8 cellular contexts compared by ENCODE assay signal in genomic region chr12:56725723-56726102, GRCh38. TPM values are rescaled to one million over a fixed set of nuclear protein-coding genes. Genes with fewer than 3 reads are reported as not detected.
DNase-seq lines count a peak whose midpoint lies in the region; TF ChIP-seq lines count a peak whose summit lies in the region.

No MANE protein-coding gene starts in this region.

- H4K20me1 ChIP-seq in osteoblast (ENCODE audit: insufficient read depth, low read length) = peaks cover 36% of the 10 kb centered on the region

- H3K36me3 Mint-ChIP-seq in Calu3 (ENCODE audit: insufficient read depth, unreplicated experiment) = peaks cover 55% of the 10 kb centered on the region
- peaks cover 6% of the 10 kb centered on the region for H3K36me3 Mint-ChIP-seq in endothelial cell (ENCODE audit: low read depth, unreplicated experiment)

- H3K4me1 Mint-ChIP-seq in Calu3 (ENCODE audit: low read depth, unreplicated experiment) (peaks cover 30% of the 10 kb centered on the region), endothelial cell (ENCODE audit: unreplicated experiment) (peaks cover 36% of the 10 kb centered on the region)

- peaks cover 23% of the 10 kb centered on the region for H3K36me3 ChIP-seq in osteoblast (ENCODE audit: insufficient read depth, low read length)

- H2AFZ ChIP-seq in osteoblast (ENCODE audit: low read length) = peak overlapping the region; percentile 98

- peak overlapping the region; percentile 98 for H3K27ac ChIP-seq in osteoblast (ENCODE audit: low read depth, low read length)

- no peaks in the 10 kb centered on the region for H3K9me3 Mint-ChIP-seq in Calu3 (ENCODE audit: low read depth, unreplicated experiment)
- no peaks in the 10 kb centered on the region for H3K9me3 Mint-ChIP-seq in endothelial cell (ENCODE audit: unreplicated experiment)

- no peak for TF ChIP-seq POLR2A in lower leg skin (IDR thresholded peaks at IDR 0.05)

- no peaks in the 10 kb centered on the region for H3K27me3 Mint-ChIP-seq in Calu3 (ENCODE audit: unreplicated experiment)
- peaks cover 12% of the 10 kb centered on the region for H3K27me3 Mint-ChIP-seq in endothelial cell (ENCODE audit: unreplicated experiment)

- DNase-seq in Calu3 (no peak), OCI-M1 (lab: John Stamatoyannopoulos, UW) (peak; percentile 60), endothelial cell (ENCODE audit: low spot score) (no peak), osteoblast (ENCODE audit: insufficient read length, low spot score, missing footprints) (no peak), glomerular visceral epithelial cell (ENCODE audit: extremely low spot score) (no peak), lower leg skin (ENCODE audit: low spot score in 2 of 2) (no peak), islet precursor cell (no peak)
- no peak for DNase-seq in stimulated activated CD8-positive, alpha-beta memory T cell treated with anti-CD3 and anti-CD28 coated beads, Interleukin-4, amount 100 ng/mL, for 48 hours

- H3K4me2 ChIP-seq in osteoblast (ENCODE audit: insufficient read depth, low read length) = peak overlapping the region; percentile 98

- BruUV-seq in Calu3 (replicated peaks; lab: Mats Ljungman, UMichigan) = TSS peak; percentile 92

- H3K4me3 Mint-ChIP-seq in Calu3 (ENCODE audit: low read depth, unreplicated experiment) = peak overlapping the region; percentile 97
- H3K4me3 Mint-ChIP-seq in endothelial cell (ENCODE audit: unreplicated experiment) = peak overlapping the region; percentile 99

- H3K9me3 ChIP-seq in osteoblast (ENCODE audit: low read depth, low read length) = no peaks in the 10 kb centered on the region

- TF ChIP-seq CTCF in Calu3 (IDR thresholded peaks at IDR 0.05; ENCODE audit: unreplicated experiment) (no peak), endothelial cell (IDR thresholded peaks at IDR 0.05; ENCODE audit: unreplicated experiment) (no peak), osteoblast (IDR thresholded peaks at IDR 0.05; ENCODE audit: extremely low read depth, low read depth, low read length) (no peak), lower leg skin (IDR thresholded peaks at IDR 0.05) (no peak)

- intact Hi-C loops in Calu3 (cut with micrococcal nuclease; ENCODE audit: unreplicated experiment) (loop anchor here (2.0 to 10.0 kb wide), 2 partner anchors 41 to 91 kb away; partner anchors contain the start of gene BAZ2A), lower leg skin (cut with DNase I; ENCODE audit: low total_unique reads) (loop anchor here (10.0 kb wide), 1 partner anchor 81 kb away; the partner anchor contains the start of gene ATP5F1B)

- 25 to 29% methylated on average over 7 of the region's 7 CpGs for WGBS in lower leg skin, 2 donors

- no peaks in the 10 kb centered on the region for H3K27me3 ChIP-seq in osteoblast (ENCODE audit: insufficient read depth, low read length)

- CTCF ChIA-PET in Calu3 (lab: Charles Lee) = interaction anchor here (0.5 to 1.2 kb wide), 6 partner anchors 11 to 416 kb away, joined by 3 to 5 read pairs (median 3); no protein-coding TSS in a partner anchor

- H3K4me3 ChIP-seq in osteoblast (ENCODE audit: insufficient read depth, low read length) (peak overlapping the region; percentile 100), lower leg skin (ENCODE audit: low read depth, poor library complexity, severe bottlenecking) (no peak overlapping the region)

- H3K27ac Mint-ChIP-seq in Calu3 (ENCODE audit: unreplicated experiment) = peak overlapping the region; percentile 99
- peak overlapping the region; percentile 97 for H3K27ac Mint-ChIP-seq in endothelial cell (ENCODE audit: unreplicated experiment)

- peaks cover 31% of the 10 kb centered on the region for H3K4me1 ChIP-seq in osteoblast (ENCODE audit: insufficient read depth, low read length)

- peaks cover 45% of the 10 kb centered on the region for H3K79me2 ChIP-seq in osteoblast (ENCODE audit: insufficient read depth, low read length)

RNA-seq across cellular contexts. Expression of gene NACA, which starts 0.6 kb away (rescaled TPM):
- total RNA-seq in Calu3 (2022) (771 and 835 TPM in 2 replicates), endothelial cell (ENCODE audit: unreplicated experiment) (687 TPM), osteoblast (808 and 845 TPM in 2 replicates), lower leg skin (1,000 to 10,000 TPM; 1,502 to 2,024 (median 1,825) TPM)

RNA-seq across cellular contexts. Expression of gene PRIM1, which starts 26.4 kb away (rescaled TPM):
- total RNA-seq in Calu3 (2022) (35.3 and 39.7 TPM in 2 replicates), endothelial cell (ENCODE audit: unreplicated experiment) (11.2 TPM), osteoblast (5.0 and 5.8 TPM in 2 replicates), lower leg skin (10 to 100 TPM in 1 of 4 donors, 1 to 10 TPM in 3; 7.9 to 10.5 (median 9.1) TPM)

RNA-seq across cellular contexts. Expression of gene HSD17B6, which starts 37.4 kb away (rescaled TPM):
- total RNA-seq in Calu3 (2022) (0.26 and 0.56 TPM in 2 replicates), endothelial cell (ENCODE audit: unreplicated experiment) (1.8 TPM), osteoblast (0.88 and 4.7 TPM in 2 replicates), lower leg skin (1 to 10 TPM in 2 of 4 donors, under 1 TPM in 2; 0.27 to 1.3 (median 0.83) TPM)

RNA-seq across cellular contexts. Expression of gene PTGES3, which starts 37.6 kb away (rescaled TPM):
- total RNA-seq in Calu3 (2022) (435 and 437 TPM in 2 replicates), endothelial cell (ENCODE audit: unreplicated experiment) (165 TPM), osteoblast (63.0 and 71.3 TPM in 2 replicates), lower leg skin (10 to 100 TPM; 57.0 to 73.7 (median 62.3) TPM)
